2 cellular contexts compared by ENCODE assay signal in the genomic region with DNA sequence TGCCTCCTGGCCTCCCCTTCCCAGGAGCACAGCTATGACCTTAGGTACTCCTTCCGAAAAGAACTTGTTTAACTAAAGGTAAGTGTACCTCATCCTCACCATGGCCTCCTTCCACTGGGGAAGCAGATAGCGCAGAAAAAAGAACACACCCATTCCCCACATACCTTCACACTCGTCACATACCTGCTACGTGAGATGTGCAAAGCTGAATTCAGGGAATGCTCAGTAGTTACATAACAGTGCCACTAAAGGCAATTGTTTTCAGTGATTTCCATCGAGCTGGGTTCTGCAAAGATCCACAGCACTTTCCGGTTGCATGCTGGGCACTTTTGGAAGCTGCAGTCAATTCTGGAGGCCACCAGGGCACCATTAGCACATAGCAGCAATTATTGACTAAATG.
TF ChIP-seq lines count a peak whose summit lies in the region.

No MANE protein-coding gene starts in this region.

TF ChIP-seq in IMR-90, 13 proteins besides CTCF, POLR2A, EP300 and RAD21:
- TF ChIP-seq RFX5 (IDR thresholded peaks at IDR 0.05; ENCODE audit: low read depth, low read length) (no peak), ELK1 (IDR thresholded peaks at IDR 0.05; ENCODE audit: borderline replicate concordance, low read depth, low read length) (no peak), CHD1 (IDR thresholded peaks at IDR 0.05; ENCODE audit: low read depth, low read length) (no peak), FOS (IDR thresholded peaks at IDR 0.05; ENCODE audit: low read depth, low read length) (no peak), CEBPB (IDR thresholded peaks at IDR 0.05; ENCODE audit: low read depth, low read length) (no peak), RCOR1 (IDR thresholded peaks at IDR 0.05; ENCODE audit: insufficient replicate concordance, low read length) (no peak), MAZ (IDR thresholded peaks at IDR 0.05; ENCODE audit: borderline replicate concordance, low read depth, low read length) (no peak), MAFK (IDR thresholded peaks at IDR 0.05; ENCODE audit: low read depth, low read length) (no peak), BHLHE40 (IDR thresholded peaks at IDR 0.05; ENCODE audit: low read depth, low read length) (no peak), NFE2L2 (IDR thresholded peaks at IDR 0.05; ENCODE audit: low read depth, low read length) (no peak), SMC3 (IDR thresholded peaks at IDR 0.05; ENCODE audit: low read depth, low read length) (no peak), MXI1 (IDR thresholded peaks at IDR 0.05; ENCODE audit: borderline replicate concordance, low read depth, low read length) (no peak)
- TF ChIP-seq, protein P1, sequence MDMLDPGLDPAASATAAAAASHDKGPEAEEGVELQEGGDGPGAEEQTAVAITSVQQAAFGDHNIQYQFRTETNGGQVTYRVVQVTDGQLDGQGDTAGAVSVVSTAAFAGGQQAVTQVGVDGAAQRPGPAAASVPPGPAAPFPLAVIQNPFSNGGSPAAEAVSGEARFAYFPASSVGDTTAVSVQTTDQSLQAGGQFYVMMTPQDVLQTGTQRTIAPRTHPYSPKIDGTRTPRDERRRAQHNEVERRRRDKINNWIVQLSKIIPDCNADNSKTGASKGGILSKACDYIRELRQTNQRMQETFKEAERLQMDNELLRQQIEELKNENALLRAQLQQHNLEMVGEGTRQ (IDR thresholded peaks at IDR 0.05; ENCODE audit: low read depth, low read length): no peak
TF ChIP-seq in IMR-90: peak in this region for 0.

TF ChIP-seq in GM12878, 131 proteins besides CTCF, POLR2A, EP300 and RAD21:
- TF ChIP-seq ATF2 (IDR thresholded peaks at IDR 0.05; ENCODE audit: low read length) (no peak), NR2C1 (IDR thresholded peaks at IDR 0.05) (no peak), ZNF622 (IDR thresholded peaks at IDR 0.05) (no peak), IRF4 (IDR thresholded peaks at IDR 0.05; ENCODE audit: low read depth, low read length) (no peak), NFIC (IDR thresholded peaks at IDR 0.05; ENCODE audit: low read depth, low read length) (no peak), MEF2A (IDR thresholded peaks at IDR 0.05; ENCODE audit: insufficient read depth, low read depth, low read length) (no peak), SMAD5 (IDR thresholded peaks at IDR 0.05; ENCODE audit: low read depth) (no peak), KAT2A (conservative IDR thresholded peaks at IDR 0.05; ENCODE audit: control insufficient read depth, low read depth, low read length) (no peak), EGR1 (IDR thresholded peaks at IDR 0.05; ENCODE audit: borderline replicate concordance in 1 of 2, low read depth in 2 of 2, low read length in 2 of 2) (no peak), E2F4 (IDR thresholded peaks at IDR 0.05; ENCODE audit: low read depth, low read length) (no peak), BMI1 (IDR thresholded peaks at IDR 0.05; ENCODE audit: borderline replicate concordance) (no peak), ESRRA (IDR thresholded peaks at IDR 0.05; ENCODE audit: low read length) (no peak)
